9 cellular contexts compared by ENCODE assay signal in genomic region chr2:174635015-174635593, GRCh38. TPM values are rescaled to one million over a fixed set of nuclear protein-coding genes. Genes with fewer than 3 reads are reported as not detected.
DNase-seq lines count a peak whose midpoint lies in the region; ATAC-seq and TF ChIP-seq lines count a peak whose summit lies in the region.
"Had no signal": no experiment of that assay in that cellular context is flagged by ENCODE, and none has a peak within 500 bp of the region (broad histone marks: within the 10 kb centered on the region; RNA-seq: fewer than 3 reads in every experiment).

No MANE protein-coding gene starts in this region.

- H3K4me1 ChIP-seq in heart left ventricle (peaks cover 0 to 68% (median 25%) of the 10 kb centered on the region in 12 donors), muscle layer of duodenum (ENCODE audit: control insufficient read depth in 1 of 2, insufficient read depth in 2 of 2, low read length in 2 of 2) (peaks cover 17 to 41% of the 10 kb centered on the region in 2 donors), vagina (peaks cover 41% of the 10 kb centered on the region)

- DNase-seq in heart left ventricle, result no peak
- DNase-seq in Right ventricle myocardium superior, result no peak
- DNase-seq in activated naive CD8-positive, alpha-beta T cell treated with anti-CD3 and anti-CD28 coated beads, Interleukin-2, amount 50 U/mL, for 24 hours, result no peak
- no peak for DNase-seq in vagina (ENCODE audit: extremely low spot score in 2 of 2)
- DNase-seq in NCI-H82 (lab: John Stamatoyannopoulos, UW), result no peak
- no peak for DNase-seq in UCSD-AML1 (lab: John Stamatoyannopoulos, UW; ENCODE audit: unreplicated experiment)
- DNase-seq in omental fat pad (ENCODE audit: low spot score), result no peak
- DNase-seq: NCI-H146 had no signal

- H3K36me3 Mint-ChIP-seq in activated naive CD8-positive, alpha-beta T cell treated with anti-CD3 and anti-CD28 coated beads, Interleukin-2, amount 50 U/mL, for 24 hours (ENCODE audit: low read depth), result peaks cover 38% of the 10 kb centered on the region

- ATAC-seq in heart left ventricle (peak in 1 of 4 donors; percentile 13), Right ventricle myocardium superior (ENCODE audit: poor library complexity) (no peak), omental fat pad (ENCODE audit: low FRiP score) (no peak)
- ATAC-seq in activated naive CD8-positive, alpha-beta T cell treated with anti-CD3 and anti-CD28 coated beads, Interleukin-2, amount 50 U/mL, for 24 hours, result peak; percentile 8

- H3K4me3 ChIP-seq in heart left ventricle, result peak overlapping the region in 1 of 12 donors; percentile 63
- peak overlapping the region; percentile 50 to 64 for H3K4me3 ChIP-seq in muscle layer of duodenum (ENCODE audit: low read depth in 1 of 2, low read length in 2 of 2)
- no peak overlapping the region for H3K4me3 ChIP-seq in vagina

- H3K4me3 Mint-ChIP-seq in activated naive CD8-positive, alpha-beta T cell treated with anti-CD3 and anti-CD28 coated beads, Interleukin-2, amount 50 U/mL, for 24 hours, result peak overlapping the region; percentile 88

- intact Hi-C loops in heart left ventricle (cut with DNase I) (no loop called here), Right ventricle myocardium superior (cut with DNase I) (no loop called here), vagina (cut with DNase I) (no loop called here)

- WGBS in heart left ventricle, 4 donors, result 88 to 100% (median 92%) methylated on average over 3 of the region's 3 CpGs

- H3K27me3 Mint-ChIP-seq in activated naive CD8-positive, alpha-beta T cell treated with anti-CD3 and anti-CD28 coated beads, Interleukin-2, amount 50 U/mL, for 24 hours, result no peaks in the 10 kb centered on the region

- peaks cover 0 to 10% (median 0%) of the 10 kb centered on the region in 9 donors for H3K36me3 ChIP-seq in heart left ventricle
- no peaks in the 10 kb centered on the region for H3K36me3 ChIP-seq in muscle layer of duodenum (ENCODE audit: control insufficient read depth in 1 of 2, insufficient read depth in 2 of 2, low read length in 2 of 2)
- H3K36me3 ChIP-seq in vagina, result no peaks in the 10 kb centered on the region

- H3K9me3 ChIP-seq in heart left ventricle (no peaks in the 10 kb centered on the region), muscle layer of duodenum (ENCODE audit: control insufficient read depth in 1 of 2, low read length in 2 of 2) (no peaks in the 10 kb centered on the region), vagina (no peaks in the 10 kb centered on the region)

- H3K4me1 Mint-ChIP-seq in activated naive CD8-positive, alpha-beta T cell treated with anti-CD3 and anti-CD28 coated beads, Interleukin-2, amount 50 U/mL, for 24 hours, result peaks cover 67% of the 10 kb centered on the region

- H3K27ac Mint-ChIP-seq in activated naive CD8-positive, alpha-beta T cell treated with anti-CD3 and anti-CD28 coated beads, Interleukin-2, amount 50 U/mL, for 24 hours, result peak overlapping the region; percentile 94

- TF ChIP-seq CTCF in heart left ventricle (IDR thresholded peaks at IDR 0.05) (no peak), vagina (IDR thresholded peaks at IDR 0.05) (no peak), omental fat pad (IDR thresholded peaks at IDR 0.05) (no peak)

- TF ChIP-seq POLR2A in heart left ventricle (IDR thresholded peaks at IDR 0.05) (no peak), vagina (IDR thresholded peaks at IDR 0.05) (no peak)

- H3K27ac ChIP-seq in heart left ventricle (peak overlapping the region in 9 of 12 donors; percentile 21 to 94 (median 53)), muscle layer of duodenum (ENCODE audit: low read length) (peak overlapping the region; percentile 92), vagina (peak overlapping the region; percentile 77)

- H3K27me3 ChIP-seq in heart left ventricle (no peaks in the 10 kb centered on the region), muscle layer of duodenum (ENCODE audit: low read depth, low read length) (no peaks in the 10 kb centered on the region), vagina (no peaks in the 10 kb centered on the region)

- no peaks in the 10 kb centered on the region for H3K9me3 Mint-ChIP-seq in activated naive CD8-positive, alpha-beta T cell treated with anti-CD3 and anti-CD28 coated beads, Interleukin-2, amount 50 U/mL, for 24 hours

RNA-seq across cellular contexts. Expression of gene WIPF1, which starts 37.5 kb away (rescaled TPM):
- total RNA-seq in heart left ventricle, result 10 to 100 TPM in 8 of 9 donors, 1 to 10 TPM in 1; 10.0 to 73.2 (median 14.1) TPM
- 10 to 100 TPM in 1 of 2 donors, 1 to 10 TPM in 1; 9.7 to 12.3 TPM for polyA plus RNA-seq in heart left ventricle
- total RNA-seq in Right ventricle myocardium superior, result 16.3 TPM
- 20.4 TPM for total RNA-seq in vagina
- total RNA-seq in omental fat pad, result 10 to 100 TPM; 20.9 to 60.1 (median 43.3) TPM

Comparison
In these comparisons a context has a peak if more than half of its experiments do, and no peak if none do; other contexts are left out.
1. H3K4me3 ChIP-seq: peak in muscle layer of duodenum (2 of 2); none in vagina (0 of 2).
2. Peak in every context shown above with its lines, with median percentiles within 50 percentile points of each other: H3K27ac ChIP-seq.